8 cellular contexts compared by ENCODE assay signal in genomic region chr17:48545022-48545376, GRCh38. TPM values are rescaled to one million over a fixed set of nuclear protein-coding genes. Genes with fewer than 3 reads are reported as not detected.
A peak's percentile ranks its signal among the peaks of the same experiment; 100 is the strongest.
DNase-seq lines count a peak whose midpoint lies in the region; ATAC-seq and TF ChIP-seq lines count a peak whose summit lies in the region.

TSS of gene HOXB2 (minus strand) at chr17:48545109. CDS start at chr17:48544911, 198 bp downstream.

- intact Hi-C loops in CD4-positive, alpha-beta memory T cell (cut with micrococcal nuclease): no loop called here
- intact Hi-C loops in MCF 10A (cut with micrococcal nuclease): no loop called here
- intact Hi-C loops in upper lobe of right lung (cut with DNase I): no loop called here

- BruUV-seq in MCF 10A (replicated peaks; lab: Mats Ljungman, UMichigan): no TSS peak

- peak within 1 kb of the TSS; percentile 83 to 97 (median 93) for H3K27ac Mint-ChIP-seq in CD4-positive, alpha-beta memory T cell
- H3K27ac Mint-ChIP-seq in MCF 10A (ENCODE audit: low read depth, unreplicated experiment): peak within 1 kb of the TSS; percentile 76
- peak within 1 kb of the TSS; percentile 40 for H3K27ac Mint-ChIP-seq in memory B cell

- no peaks in the 10 kb centered on the region for H3K36me3 ChIP-seq in CD4-positive, alpha-beta memory T cell (ENCODE audit: insufficient read depth, low read length)
- H3K36me3 ChIP-seq in upper lobe of right lung: no peaks in the 10 kb centered on the region

- peaks cover 36% of the 10 kb centered on the region for H3K4me1 ChIP-seq in CD4-positive, alpha-beta memory T cell (ENCODE audit: insufficient read depth, low read length)
- H3K4me1 ChIP-seq in upper lobe of right lung: peaks cover 8% of the 10 kb centered on the region

- no peaks in the 10 kb centered on the region for H3K9me3 Mint-ChIP-seq in CD4-positive, alpha-beta memory T cell
- H3K9me3 Mint-ChIP-seq in MCF 10A (ENCODE audit: unreplicated experiment): no peaks in the 10 kb centered on the region
- no peaks in the 10 kb centered on the region for H3K9me3 Mint-ChIP-seq in memory B cell

- peaks cover 3 to 20% of the 10 kb centered on the region in 2 donors for H3K36me3 Mint-ChIP-seq in CD4-positive, alpha-beta memory T cell
- H3K36me3 Mint-ChIP-seq in MCF 10A (ENCODE audit: insufficient read depth, unreplicated experiment) (no peaks in the 10 kb centered on the region), memory B cell (no peaks in the 10 kb centered on the region)

- no peak for TF ChIP-seq CTCF in MCF 10A (IDR thresholded peaks at IDR 0.05; ENCODE audit: unreplicated experiment)
- TF ChIP-seq CTCF in upper lobe of right lung (IDR thresholded peaks at IDR 0.05): no peak

- peak within 1 kb of the TSS; percentile 74 to 86 for H3K4me3 ChIP-seq in CD4-positive, alpha-beta memory T cell (ENCODE audit: low read length in 2 of 2)
- peak within 1 kb of the TSS; percentile 62 for H3K4me3 ChIP-seq in upper lobe of right lung

- POLR2A ChIA-PET in CD4-positive, alpha-beta memory T cell (lab: Charles Lee; ENCODE audit: partially characterized antibody): interaction anchor here (0.5 to 1.4 kb wide), 2 partner anchors 34 to 1410 kb away, joined by 3 read pairs; no protein-coding TSS in a partner anchor
- POLR2A ChIA-PET in MCF 10A (lab: Yijun Ruan, JAX): no interaction called here

- no peaks in the 10 kb centered on the region for H3K27me3 ChIP-seq in CD4-positive, alpha-beta memory T cell (ENCODE audit: insufficient read depth, low read length)
- peaks cover 66% of the 10 kb centered on the region for H3K27me3 ChIP-seq in upper lobe of right lung

- CTCF ChIA-PET in CD4-positive, alpha-beta memory T cell (lab: Charles Lee; ENCODE audit: partially characterized antibody): no interaction called here
- CTCF ChIA-PET in MCF 10A (lab: Yijun Ruan, JAX): no interaction called here

- no peak for DNase-seq in CD4-positive, alpha-beta memory T cell
- peak; percentile 52 for DNase-seq in NCI-H1436 treated with DMSO at 0.1 percent for 48 hours (lab: John Stamatoyannopoulos, UW)
- no peak for DNase-seq in MCF 10A (ENCODE audit: unreplicated experiment)
- no peak for DNase-seq in memory B cell (ENCODE audit: low spot score in 2 of 2)
- DNase-seq in upper lobe of right lung: no peak
- DNase-seq in SK-N-DZ (ENCODE audit: low spot score): no peak

- ATAC-seq in memory B cell (ENCODE audit: low read depth) (no peak), upper lobe of right lung (no peak), HG02610 (IDR thresholded peaks at IDR 0.05; ENCODE audit: unreplicated experiment) (no peak), HG03175 (IDR thresholded peaks at IDR 0.05; ENCODE audit: unreplicated experiment) (no peak)

- peaks cover 14 to 76% (median 42%) of the 10 kb centered on the region in 4 donors for H3K4me1 Mint-ChIP-seq in CD4-positive, alpha-beta memory T cell
- no peaks in the 10 kb centered on the region for H3K4me1 Mint-ChIP-seq in MCF 10A (ENCODE audit: insufficient read depth, unreplicated experiment)
- peaks cover 14% of the 10 kb centered on the region for H3K4me1 Mint-ChIP-seq in memory B cell

- peaks cover 6 to 7% of the 10 kb centered on the region in 2 donors for H3K27me3 Mint-ChIP-seq in CD4-positive, alpha-beta memory T cell
- H3K27me3 Mint-ChIP-seq in MCF 10A (ENCODE audit: insufficient read depth, unreplicated experiment) (no peaks in the 10 kb centered on the region), memory B cell (peaks cover 27% of the 10 kb centered on the region)

- peak within 1 kb of the TSS; percentile 89 to 99 (median 94) for H3K4me3 Mint-ChIP-seq in CD4-positive, alpha-beta memory T cell
- peak within 1 kb of the TSS; percentile 75 for H3K4me3 Mint-ChIP-seq in MCF 10A (ENCODE audit: unreplicated experiment)
- H3K4me3 Mint-ChIP-seq in memory B cell: peak within 1 kb of the TSS; percentile 82

- H3K27ac ChIP-seq in CD4-positive, alpha-beta memory T cell (ENCODE audit: low read depth, low read length): peak within 1 kb of the TSS; percentile 86
- peak within 1 kb of the TSS; percentile 89 for H3K27ac ChIP-seq in upper lobe of right lung

- H3K9me3 ChIP-seq in CD4-positive, alpha-beta memory T cell (ENCODE audit: control insufficient read depth in 1 of 2, low read length in 2 of 2): no peaks in the 10 kb centered on the region
- H3K9me3 ChIP-seq in upper lobe of right lung: no peaks in the 10 kb centered on the region

RNA-seq across cellular contexts. Expression of gene HOXB2, which starts in this region (rescaled TPM):
- total RNA-seq in CD4-positive, alpha-beta memory T cell: 10 to 100 TPM; 34.4 to 39.2 TPM
- polyA plus RNA-seq in CD4-positive, alpha-beta memory T cell: 10 to 100 TPM; 12.7 to 36.5 TPM
- total RNA-seq in MCF 10A (2022): 3.0 and 4.8 TPM in 2 replicates
- 11.0 TPM for total RNA-seq in upper lobe of right lung
- polyA plus RNA-seq in SK-N-DZ (2014; cell fraction: cytosol; rRNA removed): 0.09 TPM in 1 of 2 replicates, not detected in the other
- polyA plus RNA-seq in SK-N-DZ (2014; cell fraction: nucleus; rRNA removed): 0.85 TPM in 1 of 2 replicates, not detected in the other

Comparison
In these comparisons a context has a peak if more than half of its experiments do, and no peak if none do; other contexts are left out.
1. H3K27ac Mint-ChIP-seq: peak in every context shown above with its lines; median percentile 93 in CD4-positive, alpha-beta memory T cell; 76 in MCF 10A; 40 in memory B cell.